13 cellular contexts compared by ENCODE assay signal in genomic region chr1:224500802-224501201, GRCh38.
DNase-seq lines count a peak whose midpoint lies in the region; ATAC-seq, FAIRE-seq and TF ChIP-seq lines count a peak whose summit lies in the region.
"Had no signal": no experiment of that assay in that cellular context is flagged by ENCODE, and none has a peak within 500 bp of the region (broad histone marks: within the 10 kb centered on the region; RNA-seq: fewer than 3 reads in every experiment).

No MANE protein-coding gene starts in this region.

- TF ChIP-seq EP300 in K562 (IDR thresholded peaks at IDR 0.05; ENCODE audit: low read length): no peak

- CTCF ChIA-PET in A673 (lab: Charles Lee): no interaction called here
- CTCF ChIA-PET in K562 (lab: Yijun Ruan, JAX; ENCODE audit: low intra/inter-chr PET ratio): no interaction called here

- H3K4me3 ChIP-seq in A673 (ENCODE audit: low read depth, low read length, poor library complexity, severe bottlenecking) (no peak overlapping the region), K562 (no peak overlapping the region), upper lobe of right lung (no peak overlapping the region)
- H3K4me3 ChIP-seq: ascending aorta, hepatocyte had no signal

- no peak for TF ChIP-seq POLR2A in K562 (conservative IDR thresholded peaks at IDR 0.05)

- H3K4me2 ChIP-seq in K562 (ENCODE audit: insufficient read depth, low read length): no peak overlapping the region; the same call in 1 of the 2 replicates
- H3K4me2 ChIP-seq: hepatocyte had no signal

- POLR2A ChIA-PET in A673 (lab: Charles Lee; ENCODE audit: low non-redundant PET) (no interaction called here), K562 (lab: Yijun Ruan, JAX) (interaction anchor here (1.2 kb wide), 1 partner anchor 11 kb away, joined by 3 read pairs; no protein-coding TSS in a partner anchor)

- FAIRE-seq in K562 (lab: Jason Lieb, UNC): no peak

- no peaks in the 10 kb centered on the region for H4K20me1 ChIP-seq in K562 (replicated peaks; ENCODE audit: control insufficient read depth, insufficient read depth, low read length)

- H3K9me1 ChIP-seq in K562 (ENCODE audit: control insufficient read depth, insufficient read depth, low read length): no peaks in the 10 kb centered on the region

- WGBS in K562 (ENCODE audit: insufficient coverage, low coverage, missing lambda C conversion rate): 21% methylated on average over 4 of the region's 4 CpGs

- no peaks in the 10 kb centered on the region for H3K79me2 ChIP-seq in K562 (ENCODE audit: control insufficient read depth, insufficient read depth, low read length)
- H3K79me2 ChIP-seq: hepatocyte had no signal

- BruUV-seq in A673 (replicated peaks; lab: Mats Ljungman, UMichigan) (no TSS peak), K562 (replicated peaks; lab: Mats Ljungman, UMichigan) (no TSS peak)

- no peak for ATAC-seq in K562
- no peak for ATAC-seq in upper lobe of right lung
- no peak for ATAC-seq in HG03354 (IDR thresholded peaks at IDR 0.05; ENCODE audit: poor library complexity, severe bottlenecking, unreplicated experiment)
- ATAC-seq: activated CD4-positive, CD25-positive, alpha-beta regulatory T cell treated with anti-CD3 and anti-CD28 coated beads, Interleukin-2, amount 50 U/mL, for 24 hours; left cardiac atrium had no signal

- peaks cover 80% of the 10 kb centered on the region for H3K4me1 ChIP-seq in A673 (ENCODE audit: insufficient read depth, low read length, poor library complexity, severe bottlenecking)
- peaks cover 45 to 46% of the 10 kb centered on the region in 2 experiments for H3K4me1 ChIP-seq in K562 (replicated peaks in 1 of 2; ENCODE audit: control insufficient read depth in 2 of 2, insufficient read depth in 2 of 2, low read length in 2 of 2)
- H3K4me1 ChIP-seq in upper lobe of right lung: peaks cover 42% of the 10 kb centered on the region

- H3K9me3 ChIP-seq in A673 (ENCODE audit: low read depth, low read length, poor library complexity, severe bottlenecking) (peaks cover 5% of the 10 kb centered on the region), K562 (replicated peaks; ENCODE audit: control insufficient read depth, insufficient read depth, low read depth, low read length) (peaks cover 6% of the 10 kb centered on the region), upper lobe of right lung (no peaks in the 10 kb centered on the region)

- intact Hi-C loops in A673 (cut with micrococcal nuclease; ENCODE audit: unreplicated experiment) (loop anchor here (5.0 kb wide), 1 partner anchor 421 kb away; no protein-coding TSS in a partner anchor), K562 (cut with micrococcal nuclease) (loop anchor here (5.0 kb wide), 3 partner anchors 169 to 804 kb away; partner anchors contain the start of gene NVL), upper lobe of right lung (cut with DNase I) (no loop called here)

- peak overlapping the region in 1 of 2 experiments; percentile 35; a peak in 1 of 4 replicates for H3K9ac ChIP-seq in K562 (ENCODE audit: insufficient read depth in 1 of 2, low read depth in 2 of 2, low read length in 2 of 2)

- peak; percentile 14 for DNase-seq in A673 (ENCODE audit: low spot score)
- peak; percentile 88 for DNase-seq in CMK (ENCODE audit: low read depth)
- peak; percentile 98 for DNase-seq in NCI-H2171 treated with DMSO at 0.1 percent for 48 hours (lab: John Stamatoyannopoulos, UW)
- peak in 2 of 4 experiments; percentile 33 to 39 for DNase-seq in K562 (ENCODE audit: extremely low read depth in 1 of 4, low spot score in 3 of 4)
- no peak for DNase-seq in stimulated activated naive CD4-positive, alpha-beta T cell (lab: John Stamatoyannopoulos, UW)
- no peak for DNase-seq in upper lobe of right lung
- DNase-seq: cortex of kidney, left cardiac atrium, NCI-H2227 treated with DMSO at 0.1 percent for 48 hours had no signal

- no peak for TF ChIP-seq CTCF in A673 (conservative IDR thresholded peaks at IDR 0.05; ENCODE audit: low read depth, low read length)
- no peak for TF ChIP-seq CTCF in K562 (IDR thresholded peaks at IDR 0.05 in 2 of 3, conservative IDR thresholded peaks at IDR 0.05 in 1 of 3; ENCODE audit: insufficient read depth in 2 of 3, low read depth in 1 of 3, low read length in 3 of 3)
- no peak for TF ChIP-seq CTCF in upper lobe of right lung (IDR thresholded peaks at IDR 0.05)

- no peak for TF ChIP-seq RAD21 in K562 (CRISPR knock-in tag; conservative IDR thresholded peaks at IDR 0.05 in 1 of 2, IDR thresholded peaks at IDR 0.05 in 1 of 2)

- H3K36me3 ChIP-seq in A673 (ENCODE audit: insufficient read depth, low read length, poor library complexity, severe bottlenecking) (no peaks in the 10 kb centered on the region), K562 (ENCODE audit: control insufficient read depth, insufficient read depth, low read length) (no peaks in the 10 kb centered on the region), upper lobe of right lung (no peaks in the 10 kb centered on the region)
- H3K36me3 ChIP-seq: ascending aorta had no signal

- in situ Hi-C loops in K562 (cut with MboI): no loop called here

- peak overlapping the region; percentile 14; the same call in 1 of the 2 replicates for H2AFZ ChIP-seq in K562 (ENCODE audit: low read depth, low read length)
- H2AFZ ChIP-seq: hepatocyte had no signal

- H3K27me3 ChIP-seq in A673 (replicated peaks; ENCODE audit: insufficient read depth, low read depth, low read length, poor library complexity): no peaks in the 10 kb centered on the region
- H3K27me3 ChIP-seq in K562 (ENCODE audit: control insufficient read depth in 2 of 2, insufficient read depth in 2 of 2, low read length in 2 of 2): 0 out of 5 replicates have a peak, but pooled peaks cover 0 to 2% of the 10 kb centered on the region in 2 experiments
- no peaks in the 10 kb centered on the region for H3K27me3 ChIP-seq in upper lobe of right lung
- H3K27me3 ChIP-seq: ascending aorta, hepatocyte had no signal

- no peak overlapping the region for H3K27ac ChIP-seq in A673 (ENCODE audit: low read depth, low read length, poor library complexity, severe bottlenecking)
- no peak overlapping the region for H3K27ac ChIP-seq in K562 (ENCODE audit: extremely low read depth, low read depth, low read length)
- no peak overlapping the region for H3K27ac ChIP-seq in upper lobe of right lung
- H3K27ac ChIP-seq: ascending aorta, hepatocyte had no signal

TF ChIP-seq in K562, 482 proteins besides CTCF, POLR2A, EP300 and RAD21:
- no peak for TF ChIP-seq NELFE (IDR thresholded peaks at IDR 0.05; ENCODE audit: insufficient read depth, insufficient read length)
- TF ChIP-seq CBFA2T3 (IDR thresholded peaks at IDR 0.05): peak; percentile 23; the same call in 1 of the 2 replicates
- TF ChIP-seq PHF21A (IDR thresholded peaks at IDR 0.05; ENCODE audit: borderline replicate concordance, low read depth): no peak
- no peak for TF ChIP-seq U2AF2 (optimal IDR thresholded peaks at IDR 0.05; ENCODE audit: low read depth, low read length)
- no peak for TF ChIP-seq ARID3B (CRISPR knock-in tag; IDR thresholded peaks at IDR 0.05; ENCODE audit: borderline replicate concordance)
- TF ChIP-seq ELF1 (tag; IDR thresholded peaks at IDR 0.05): peak; percentile 50; the same call in 1 of the 2 replicates
- TF ChIP-seq, protein P1, sequence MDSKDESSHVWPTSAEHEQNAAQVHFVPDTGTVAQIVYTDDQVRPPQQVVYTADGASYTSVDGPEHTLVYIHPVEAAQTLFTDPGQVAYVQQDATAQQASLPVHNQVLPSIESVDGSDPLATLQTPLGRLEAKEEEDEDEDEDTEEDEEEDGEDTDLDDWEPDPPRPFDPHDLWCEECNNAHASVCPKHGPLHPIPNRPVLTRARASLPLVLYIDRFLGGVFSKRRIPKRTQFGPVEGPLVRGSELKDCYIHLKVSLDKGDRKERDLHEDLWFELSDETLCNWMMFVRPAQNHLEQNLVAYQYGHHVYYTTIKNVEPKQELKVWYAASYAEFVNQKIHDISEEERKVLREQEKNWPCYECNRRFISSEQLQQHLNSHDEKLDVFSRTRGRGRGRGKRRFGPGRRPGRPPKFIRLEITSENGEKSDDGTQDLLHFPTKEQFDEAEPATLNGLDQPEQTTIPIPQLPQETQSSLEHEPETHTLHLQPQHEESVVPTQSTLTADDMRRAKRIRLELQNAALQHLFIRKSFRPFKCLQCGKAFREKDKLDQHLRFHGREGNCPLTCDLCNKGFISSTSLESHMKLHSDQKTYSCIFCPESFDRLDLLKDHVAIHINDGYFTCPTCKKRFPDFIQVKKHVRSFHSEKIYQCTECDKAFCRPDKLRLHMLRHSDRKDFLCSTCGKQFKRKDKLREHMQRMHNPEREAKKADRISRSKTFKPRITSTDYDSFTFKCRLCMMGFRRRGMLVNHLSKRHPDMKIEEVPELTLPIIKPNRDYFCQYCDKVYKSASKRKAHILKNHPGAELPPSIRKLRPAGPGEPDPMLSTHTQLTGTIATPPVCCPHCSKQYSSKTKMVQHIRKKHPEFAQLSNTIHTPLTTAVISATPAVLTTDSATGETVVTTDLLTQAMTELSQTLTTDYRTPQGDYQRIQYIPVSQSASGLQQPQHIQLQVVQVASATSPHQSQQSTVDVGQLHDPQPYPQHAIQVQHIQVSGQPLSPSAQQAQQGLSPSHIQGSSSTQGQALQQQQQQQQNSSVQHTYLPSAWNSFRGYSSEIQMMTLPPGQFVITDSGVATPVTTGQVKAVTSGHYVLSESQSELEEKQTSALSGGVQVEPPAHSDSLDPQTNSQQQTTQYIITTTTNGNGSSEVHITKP (IDR thresholded peaks at IDR 0.05; ENCODE audit: partially characterized antibody): peak; percentile 86
TF ChIP-seq in K562: peak in this region for 3.

Comparison
In these comparisons a context has a peak if more than half of its experiments do, and no peak if none do; other contexts are left out.
1. DNase-seq: peak in A673 (single experiment), CMK (single experiment) and NCI-H2171 treated with DMSO at 0.1 percent for 48 hours (single experiment); none in stimulated activated naive CD4-positive, alpha-beta T cell (0 of 6) and upper lobe of right lung (single experiment).